In genomic region chr7:150846291-150847115, GRCh38 we compare ENCODE assay signal across 29 cellular contexts. TPM values are rescaled to one million over a fixed set of nuclear protein-coding genes. Genes with fewer than 3 reads are reported as not detected.
"Had no signal": no experiment of that assay in that cellular context is flagged by ENCODE, and none has a peak within 500 bp of the region (broad histone marks: within the 10 kb centered on the region; RNA-seq: fewer than 3 reads in every experiment).

No MANE protein-coding gene starts in this region.

- H3K4me2 ChIP-seq: SK-N-SH had no signal

- H3K36me3 ChIP-seq: esophagus muscularis mucosa, heart left ventricle, lower lobe of right lung, neutrophil, ovary, spleen, tibial nerve had no signal

- DNase-seq: activated CD4-positive, alpha-beta T cell treated with anti-CD3 and anti-CD28 coated beads for 4 hours; activated CD4-positive, alpha-beta T cell treated with anti-CD3 and anti-CD28 coated beads, Interleukin-2, amount 50 U/mL, for 4 hours; activated gamma-delta T cell; activated naive CD4-positive, alpha-beta T cell treated with anti-CD3 and anti-CD28 coated beads, Interleukin-2, amount 10 ng/mL, durations not matched to agents 7 days and 5 days; activated naive CD8-positive, alpha-beta T cell treated with anti-CD3 and anti-CD28 coated beads, Interleukin-2, amount 10 ng/mL, durations not matched to agents 7 days and 5 days; activated T-cell treated with anti-CD3 and anti-CD28 coated beads, Interleukin-2, amount 50 U/mL, for 1 hour; central memory CD4-positive, alpha-beta T cell; dorsolateral prefrontal cortex; foreskin keratinocyte; heart left ventricle; kidney glomerular epithelial cell; lower lobe of right lung; mesendoderm; mucosa of descending colon; psoas muscle; SK-N-SH; spleen; stimulated activated naive CD4-positive, alpha-beta T cell treated with Interleukin-2 at 50 U/mL for 16 hours; SW 1271; T-helper 9 cell had no signal

- ATAC-seq: left lobe of liver, psoas muscle had no signal

- H3K27ac ChIP-seq: dorsolateral prefrontal cortex, esophagus muscularis mucosa, foreskin keratinocyte, lower lobe of right lung, neutrophil, ovary, psoas muscle, spleen, tibial nerve, VCaP had no signal

- H3K9me3 ChIP-seq: esophagus muscularis mucosa, heart left ventricle, lower lobe of right lung, mucosa of descending colon, neutrophil, ovary, psoas muscle, SK-N-SH had no signal

- H3K27me3 ChIP-seq: foreskin keratinocyte, ovary, tibial nerve had no signal

- H3K4me1 ChIP-seq: foreskin keratinocyte, lower lobe of right lung, psoas muscle, spleen had no signal

- H3K9ac ChIP-seq: SK-N-SH had no signal

- H3K4me3 ChIP-seq: dorsolateral prefrontal cortex, esophagus muscularis mucosa, heart left ventricle, lower lobe of right lung, mucosa of descending colon, ovary, psoas muscle, spleen, tibial nerve had no signal

RNA-seq across cellular contexts. Expression of gene AOC1, which starts 5.8 kb away (rescaled TPM):
- total RNA-seq: activated naive CD8-positive, alpha-beta T cell treated with anti-CD3 and anti-CD28 coated beads, Interleukin-2, amount 10 ng/mL, durations not matched to agents 7 days and 5 days; astrocyte; foreskin keratinocyte; temporal lobe; tibial nerve had no signal
- polyA plus RNA-seq: foreskin keratinocyte, ovary, SK-N-SH, urinary bladder had no signal

RNA-seq across cellular contexts. Expression of gene TMEM176A, which starts 45.9 kb away (rescaled TPM):
- total RNA-seq: astrocyte, foreskin keratinocyte had no signal
- polyA plus RNA-seq: foreskin keratinocyte, SK-N-SH had no signal

RNA-seq across cellular contexts. Expression of gene TMEM176B, which starts 46.3 kb away (rescaled TPM):
- total RNA-seq: foreskin keratinocyte had no signal
- polyA plus RNA-seq: foreskin keratinocyte, SK-N-SH had no signal
